ENCODE assay signal across 11 cellular contexts in genomic region chr16:75240633-75241032, GRCh38. TPM values are rescaled to one million over a fixed set of nuclear protein-coding genes. Genes with fewer than 3 reads are reported as not detected.
A peak's percentile ranks its signal among the peaks of the same experiment; 100 is the strongest.
DNase-seq lines count a peak whose midpoint lies in the region; ATAC-seq and TF ChIP-seq lines count a peak whose summit lies in the region.
"Not testable (repeated sequence)": the region's sequence is repeated elsewhere in the genome, so short reads cannot be mapped to it uniquely, and the experiment has no call there.
"Had no signal": no experiment of that assay in that cellular context is flagged by ENCODE, and none has a peak within 500 bp of the region (broad histone marks: within the 10 kb centered on the region; RNA-seq: fewer than 3 reads in every experiment).

No MANE protein-coding gene starts in this region.

- not testable (repeated sequence) for H3K27me3 ChIP-seq in GM06990 (replicated peaks; ENCODE audit: control insufficient read depth, insufficient read depth, low read length); RWPE2 (ENCODE audit: insufficient read depth, poor library complexity, severe bottlenecking); endodermal cell (ENCODE audit: control insufficient read depth, insufficient read depth, low read length, poor library complexity, severe bottlenecking); hepatocyte; neural progenitor cell; gastrocnemius medialis

- not testable (repeated sequence) for H3K9me3 Mint-ChIP-seq in endodermal cell, neural progenitor cell

- ATAC-seq in RWPE2 (ENCODE audit: low read depth); gastrocnemius medialis: not testable (repeated sequence)

- 94% methylated on average over 7 of the region's 7 CpGs for WGBS in endodermal cell (ENCODE audit: insufficient coverage in 1 of 2, insufficient read length in 1 of 2), 2 experiments
- 83% methylated on average over 7 of the region's 7 CpGs for WGBS in hepatocyte (ENCODE audit: low lambda C conversion rate, missing lambda C conversion rate)

- not testable (repeated sequence) for H3K4me2 ChIP-seq in hepatocyte, neural progenitor cell

- not testable (repeated sequence) for H2AFZ ChIP-seq in hepatocyte; neural progenitor cell (replicated peaks)

- H3K79me2 ChIP-seq in hepatocyte: peaks cover 77% of the 10 kb centered on the region
- peaks cover 36% of the 10 kb centered on the region for H3K79me2 ChIP-seq in neural progenitor cell (ENCODE audit: low read depth)

- H3K4me1 ChIP-seq in RWPE2 (ENCODE audit: insufficient read depth, poor library complexity, severe bottlenecking) (peaks cover 26% of the 10 kb centered on the region), hepatocyte (ENCODE audit: insufficient read depth) (peaks cover 43% of the 10 kb centered on the region), neural progenitor cell (peaks cover 32% of the 10 kb centered on the region), gastrocnemius medialis (peaks cover 63 to 70% of the 10 kb centered on the region in 2 donors)
- H3K4me1 ChIP-seq in endodermal cell (ENCODE audit: control insufficient read depth, insufficient read depth, low read length): not testable (repeated sequence)

- TF ChIP-seq CTCF in GM06990 (IDR thresholded peaks at IDR 0.05; ENCODE audit: insufficient read depth, low read length, poor library complexity, severe bottlenecking): peak; percentile 4
- TF ChIP-seq CTCF in RWPE2 (IDR thresholded peaks at IDR 0.05; ENCODE audit: poor library complexity, severe bottlenecking); endodermal cell (conservative IDR thresholded peaks at IDR 0.05); hepatocyte (IDR thresholded peaks at IDR 0.05; ENCODE audit: poor library complexity); neural progenitor cell (IDR thresholded peaks at IDR 0.05); gastrocnemius medialis (IDR thresholded peaks at IDR 0.05 in 4 of 5, conservative IDR thresholded peaks at IDR 0.05 in 1 of 5): not testable (repeated sequence)
- peak; percentile 4 for TF ChIP-seq CTCF in astrocyte of the spinal cord (IDR thresholded peaks at IDR 0.05; ENCODE audit: low read depth, low read length)

- not testable (repeated sequence) for H3K36me3 ChIP-seq in GM06990 (ENCODE audit: control insufficient read depth, insufficient read depth, low read length); endodermal cell (ENCODE audit: control insufficient read depth, insufficient read depth, low read length); hepatocyte (replicated peaks; ENCODE audit: insufficient read depth, low read depth); neural progenitor cell
- H3K36me3 ChIP-seq in RWPE2 (ENCODE audit: low read depth) (peaks cover 61% of the 10 kb centered on the region), gastrocnemius medialis (peaks cover 0 to 15% of the 10 kb centered on the region in 2 donors)

- TF ChIP-seq POLR2A in gastrocnemius medialis (IDR thresholded peaks at IDR 0.05): not testable (repeated sequence)

- not testable (repeated sequence) for H3K4me3 ChIP-seq in GM06990 (replicated peaks; ENCODE audit: low read depth, low read length); RWPE2 (ENCODE audit: severe bottlenecking); astrocyte of the spinal cord (ENCODE audit: low read depth, low read length); endodermal cell (ENCODE audit: low read length); hepatocyte; neural progenitor cell; gastrocnemius medialis

- in situ Hi-C loops in astrocyte of the spinal cord (cut with HindIII; ENCODE audit: low sequenced_read_pairs): loop anchor here (25.0 kb wide), 1 partner anchor 147 kb away; no protein-coding TSS in a partner anchor
- in situ Hi-C loops in gastrocnemius medialis (cut with MboI; ENCODE audit: low sequenced_read_pairs in 4 of 4): not testable (repeated sequence)

- H3K9me2 ChIP-seq in hepatocyte (replicated peaks; ENCODE audit: insufficient read depth): not testable (repeated sequence)

- peak overlapping the region; percentile 75 for H3K27ac Mint-ChIP-seq in endodermal cell
- H3K27ac Mint-ChIP-seq in neural progenitor cell: peak overlapping the region; percentile 39

- intact Hi-C loops in gastrocnemius medialis (cut with DNase I; ENCODE audit: low total_unique reads): not testable (repeated sequence)

- not testable (repeated sequence) for DNase-seq in GM06990 (ENCODE audit: extremely low read depth, insufficient read length); RWPE2 (ENCODE audit: low spot score); astrocyte of the spinal cord (ENCODE audit: low read depth, low spot score); endodermal cell; hepatocyte (ENCODE audit: low spot score); neural progenitor cell (ENCODE audit: low spot score); gastrocnemius medialis

- peak overlapping the region; percentile 2 for H3K27ac ChIP-seq in RWPE2 (ENCODE audit: poor library complexity, severe bottlenecking)
- H3K27ac ChIP-seq in endodermal cell (ENCODE audit: low read depth, low read length): peak overlapping the region; percentile 5
- H3K27ac ChIP-seq in hepatocyte: peak overlapping the region; percentile 93
- not testable (repeated sequence) for H3K27ac ChIP-seq in neural progenitor cell
- H3K27ac ChIP-seq in gastrocnemius medialis: peak overlapping the region; percentile 90 to 97 (median 93)

- peaks cover 49% of the 10 kb centered on the region for H3K36me3 Mint-ChIP-seq in endodermal cell (ENCODE audit: low read depth)
- peaks cover 23% of the 10 kb centered on the region for H3K36me3 Mint-ChIP-seq in neural progenitor cell

- H3K4me1 Mint-ChIP-seq in endodermal cell: not testable (repeated sequence)
- H3K4me1 Mint-ChIP-seq in neural progenitor cell: peaks cover 46% of the 10 kb centered on the region

- H3F3A ChIP-seq in neural progenitor cell (ENCODE audit: low read depth): not testable (repeated sequence)

- H3K4me3 Mint-ChIP-seq in endodermal cell, neural progenitor cell: not testable (repeated sequence)

- not testable (repeated sequence) for H3K9me3 ChIP-seq in RWPE2 (ENCODE audit: severe bottlenecking); endodermal cell (ENCODE audit: control insufficient read depth, low read length); hepatocyte (ENCODE audit: low read depth); neural progenitor cell (ENCODE audit: low read depth); gastrocnemius medialis

- H3K27me3 Mint-ChIP-seq in endodermal cell (ENCODE audit: insufficient read depth); neural progenitor cell (ENCODE audit: insufficient read depth, low read depth): not testable (repeated sequence)

- H4K20me1 ChIP-seq in hepatocyte (ENCODE audit: insufficient read depth, poor library complexity, severe bottlenecking) (peaks cover 21% of the 10 kb centered on the region), neural progenitor cell (ENCODE audit: low read depth) (peaks cover 62% of the 10 kb centered on the region)

- H3K9ac ChIP-seq in endodermal cell (ENCODE audit: extremely low read depth, low read length, poor library complexity, severe bottlenecking); neural progenitor cell: not testable (repeated sequence)

RNA-seq across cellular contexts. Expression of gene BCAR1, which starts 10.8 kb away (rescaled TPM):
- total RNA-seq in endodermal cell: 10 to 100 TPM; 56.2 to 74.3 TPM
- 38.6 TPM for polyA plus RNA-seq in endodermal cell (2013, experiment 1 of 2)
- polyA plus RNA-seq in endodermal cell (2013, experiment 2 of 2): 33.2 TPM
- total RNA-seq in hepatocyte: 73.2 and 77.3 TPM in 2 replicates
- 112 and 124 TPM in 2 replicates for polyA plus RNA-seq in hepatocyte
- 10.9 and 29.1 TPM in 2 replicates for total RNA-seq in neural progenitor cell (ENCODE audit: low replicate concordance)
- 100 to 1,000 TPM; 101 to 153 (median 145) TPM for total RNA-seq in gastrocnemius medialis
- polyA plus RNA-seq: IgD-negative memory B cell had no signal

RNA-seq across cellular contexts. Expression of gene CTRB1, which starts 21.8 kb away (rescaled TPM):
- not detected for total RNA-seq in endodermal cell
- polyA plus RNA-seq in endodermal cell (2013, experiment 1 of 2): not detected
- polyA plus RNA-seq in endodermal cell (2013, experiment 2 of 2): not detected
- total RNA-seq in hepatocyte: not detected in 2 replicates
- polyA plus RNA-seq in hepatocyte: 0.21 and 0.26 TPM in 2 replicates
- total RNA-seq in neural progenitor cell (ENCODE audit: low replicate concordance): not detected in 2 replicates
- not detected for total RNA-seq in gastrocnemius medialis
- total RNA-seq: HT-29, PC-9 had no signal
- polyA plus RNA-seq: GM12878, IgD-negative memory B cell had no signal

RNA-seq across cellular contexts. Expression of gene CTRB2, which starts 33.7 kb away (rescaled TPM):
- total RNA-seq in endodermal cell (not detected), hepatocyte (not detected in 2 replicates), neural progenitor cell (ENCODE audit: low replicate concordance) (not detected in 2 replicates), gastrocnemius medialis (1 to 10 TPM in 1 of 4 donors, not detected in 3; 3.0 TPM)
- not detected for polyA plus RNA-seq in endodermal cell (2013, experiment 1 of 2)
- polyA plus RNA-seq in endodermal cell (2013, experiment 2 of 2): not detected
- polyA plus RNA-seq in hepatocyte: 0.44 TPM in 1 of 2 replicates, not detected in the other
- total RNA-seq: HT-29, PC-9 had no signal
- polyA plus RNA-seq: GM12878, IgD-negative memory B cell had no signal
